Comparison of ENCODE assay signal across 21 cellular contexts in the genomic region with DNA sequence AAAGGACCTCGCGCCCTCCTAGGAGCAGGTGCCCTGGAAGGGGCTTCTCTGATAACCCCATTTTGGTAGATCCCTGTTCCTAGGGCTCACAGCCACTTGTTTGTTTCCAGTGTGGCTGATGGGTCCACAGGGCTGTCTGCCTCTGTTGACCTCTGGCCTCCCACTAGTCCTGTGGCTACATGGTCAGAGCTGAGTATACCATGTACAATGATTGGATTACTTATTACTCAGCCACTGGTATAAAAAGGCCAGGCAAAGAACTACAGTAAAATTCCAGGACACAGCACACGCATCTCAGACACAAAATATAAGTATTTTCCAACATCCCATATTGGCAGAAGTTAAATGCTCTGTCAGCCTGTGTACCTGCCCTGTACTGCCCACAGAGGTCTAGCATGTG.
DNase-seq lines count a peak whose midpoint lies in the region; ATAC-seq, FAIRE-seq and TF ChIP-seq lines count a peak whose summit lies in the region.
"Had no signal": no experiment of that assay in that cellular context is flagged by ENCODE, and none has a peak within 500 bp of the region (broad histone marks: within the 10 kb centered on the region; RNA-seq: fewer than 3 reads in every experiment).

No MANE protein-coding gene starts in this region.

- H3K14ac ChIP-seq in neuronal stem cell (ENCODE audit: low read length): no peak overlapping the region

- no peak overlapping the region for H2AK5ac ChIP-seq in neuronal stem cell (ENCODE audit: low read depth, low read length)

- H3K27me3 ChIP-seq in neuronal stem cell (ENCODE audit: control insufficient read depth in 3 of 3, insufficient read depth in 3 of 3, low read depth in 1 of 3, low read length in 3 of 3) (no peaks in the 10 kb centered on the region), psoas muscle (ENCODE audit: insufficient read depth in 3 of 3, low read length in 2 of 3) (no peaks in the 10 kb centered on the region)
- H3K27me3 ChIP-seq: BLaER1 treated with 17β-estradiol and CSF1 and Interleukin-3, amounts not matched to agents 10 nM and 100 nM had no signal

- H3K4ac ChIP-seq in neuronal stem cell (ENCODE audit: low read length): no peak overlapping the region

- H3K18ac ChIP-seq in neuronal stem cell (ENCODE audit: low read length): peak overlapping the region; percentile 35

- no peak overlapping the region for H2BK12ac ChIP-seq in neuronal stem cell (ENCODE audit: low read length)

- H3K27ac ChIP-seq in neuronal stem cell (replicated peaks; ENCODE audit: low read length) (no peak overlapping the region), psoas muscle (no peak overlapping the region)
- H3K27ac ChIP-seq: BLaER1 treated with 17β-estradiol and CSF1 and Interleukin-3, amounts not matched to agents 10 nM and 100 nM had no signal

- no peak for ATAC-seq in HG02610 (IDR thresholded peaks at IDR 0.05; ENCODE audit: unreplicated experiment)
- ATAC-seq in psoas muscle: no peak
- ATAC-seq: GM23338, HCT116 had no signal

- H2BK5ac ChIP-seq in neuronal stem cell (ENCODE audit: low read length): no peak overlapping the region

- no peak overlapping the region for H2BK120ac ChIP-seq in neuronal stem cell (ENCODE audit: low read depth, low read length)

- H3K27me3 Mint-ChIP-seq in glutamatergic neuron (ENCODE audit: unreplicated experiment): peaks cover 10% of the 10 kb centered on the region
- H3K27me3 Mint-ChIP-seq: B cell; CD4-positive, alpha-beta T cell; CD8-positive, alpha-beta memory T cell had no signal

- no peak overlapping the region for H3K4me2 ChIP-seq in neuronal stem cell (ENCODE audit: insufficient read depth, low read length, poor library complexity, severe bottlenecking)
- H3K4me2 ChIP-seq: BLaER1 treated with 17β-estradiol and CSF1 and Interleukin-3, amounts not matched to agents 10 nM and 100 nM; GM23338 had no signal

- no peak overlapping the region for H2BK15ac ChIP-seq in neuronal stem cell (ENCODE audit: low read length)

- H3K4me1 Mint-ChIP-seq in glutamatergic neuron (ENCODE audit: low read depth, unreplicated experiment): peaks cover 25% of the 10 kb centered on the region
- H3K4me1 Mint-ChIP-seq: B cell; CD14-positive monocyte; CD8-positive, alpha-beta memory T cell; H9 had no signal

- H3K9me3 ChIP-seq in neuronal stem cell (replicated peaks in 1 of 2; ENCODE audit: control insufficient read depth in 2 of 2, insufficient read depth in 1 of 2, low read depth in 1 of 2, low read length in 2 of 2) (peaks cover 0 to 2% of the 10 kb centered on the region in 2 donors), psoas muscle (no peaks in the 10 kb centered on the region)

- H3K4me3 ChIP-seq in neuronal stem cell (ENCODE audit: low read length in 2 of 2) (no peak overlapping the region), psoas muscle (no peak overlapping the region)
- H3K4me3 ChIP-seq: BLaER1 treated with 17β-estradiol and CSF1 and Interleukin-3, amounts not matched to agents 10 nM and 100 nM; GM23338 had no signal

- no peaks in the 10 kb centered on the region for H3K36me3 Mint-ChIP-seq in glutamatergic neuron (ENCODE audit: unreplicated experiment)
- H3K36me3 Mint-ChIP-seq: CD14-positive monocyte; CD8-positive, alpha-beta memory T cell had no signal

- H3K79me1 ChIP-seq in neuronal stem cell (ENCODE audit: low read depth, low read length): no peaks in the 10 kb centered on the region

- H3K4me1 ChIP-seq in neuronal stem cell (ENCODE audit: control insufficient read depth in 2 of 2, insufficient read depth in 1 of 2, low read depth in 1 of 2, low read length in 2 of 2) (peaks cover 0 to 6% of the 10 kb centered on the region in 2 donors), psoas muscle (no peaks in the 10 kb centered on the region)

- no peak overlapping the region for H3K9ac ChIP-seq in neuronal stem cell (ENCODE audit: low read depth, low read length, poor library complexity)
- H3K9ac ChIP-seq: BLaER1 treated with 17β-estradiol and CSF1 and Interleukin-3, amounts not matched to agents 10 nM and 100 nM had no signal

- H3K27ac Mint-ChIP-seq in glutamatergic neuron (ENCODE audit: unreplicated experiment): peak overlapping the region; percentile 60
- H3K27ac Mint-ChIP-seq: B cell; CD14-positive monocyte; CD4-positive, alpha-beta T cell; CD8-positive, alpha-beta memory T cell; GM23338; H9 had no signal

- no CpG with 5 or more reads among the region's 3 CpGs for WGBS in neuronal stem cell (ENCODE audit: extremely low coverage in 2 of 2, insufficient read length in 2 of 2, insufficient replicate concordance in 1 of 2), 2 donors
- 93 to 96% (median 94%) methylated on average over 3 of the region's 3 CpGs for WGBS in psoas muscle, 3 donors

- peak; percentile 52 for FAIRE-seq in RCC 7860 (lab: Jason Lieb, UNC)
- FAIRE-seq: D721Med, GM12891, GM18507 had no signal

- H4K91ac ChIP-seq in neuronal stem cell (ENCODE audit: low read depth, low read length, poor library complexity): no peak overlapping the region

- H3K9me3 Mint-ChIP-seq in glutamatergic neuron (ENCODE audit: unreplicated experiment): peaks cover 6% of the 10 kb centered on the region
- H3K9me3 Mint-ChIP-seq: GM23338 had no signal

- peak; percentile 37 for DNase-seq in RCC 7860 (ENCODE audit: low spot score)
- DNase-seq in glutamatergic neuron: no peak
- DNase-seq in neuronal stem cell (ENCODE audit: low spot score): no peak
- DNase-seq in psoas muscle: no peak
- DNase-seq in NCI-H1417 treated with DMSO at 0.1 percent for 48 hours (lab: John Stamatoyannopoulos, UW): no peak
- DNase-seq: CD4-positive, alpha-beta T cell; CD8-positive, alpha-beta memory T cell; DMS 273 treated with DMSO at 0.1 percent for 48 hours; DMS79; EL; GF-D8; H9 had no signal

- no peak overlapping the region for H4K8ac ChIP-seq in neuronal stem cell (ENCODE audit: low read depth, low read length)

- TF ChIP-seq CTCF in glutamatergic neuron (IDR thresholded peaks at IDR 0.05; ENCODE audit: partially characterized antibody, unreplicated experiment) (no peak), psoas muscle (IDR thresholded peaks at IDR 0.05) (no peak)

- no peaks in the 10 kb centered on the region for H3K36me3 ChIP-seq in neuronal stem cell (replicated peaks in 1 of 2; ENCODE audit: control insufficient read depth in 2 of 2, insufficient read depth in 2 of 2, low read length in 2 of 2)
- no peaks in the 10 kb centered on the region for H3K36me3 ChIP-seq in psoas muscle (ENCODE audit: insufficient read depth in 1 of 2, low read depth in 1 of 2)
- H3K36me3 ChIP-seq: BLaER1 treated with 17β-estradiol and CSF1 and Interleukin-3, amounts not matched to agents 10 nM and 100 nM had no signal

- intact Hi-C loops in psoas muscle (cut with DNase I): no loop called here

- H3K23ac ChIP-seq in neuronal stem cell (ENCODE audit: low read depth, low read length, poor library complexity): no peak overlapping the region

- H2AFZ ChIP-seq in neuronal stem cell (ENCODE audit: low read length): no peak overlapping the region
- H2AFZ ChIP-seq: GM23338 had no signal

- peak overlapping the region; percentile 46 for H3K4me3 Mint-ChIP-seq in glutamatergic neuron (ENCODE audit: unreplicated experiment)
- H3K4me3 Mint-ChIP-seq: B cell; CD14-positive monocyte; CD4-positive, alpha-beta T cell; CD8-positive, alpha-beta memory T cell; GM23338; H9 had no signal
